1 cellular context compared by ENCODE assay signal in genomic region chr20:46740214-46740609, GRCh38.
TF ChIP-seq lines count a peak whose summit lies in the region.

No MANE protein-coding gene starts in this region.

TF ChIP-seq in SK-N-SH treated with all-trans-retinoic acid at 6 μM for 48 hours, 23 proteins besides CTCF, POLR2A, EP300 and RAD21:
- TF ChIP-seq POU6F1 (CRISPR knock-in tag; IDR thresholded peaks at IDR 0.05; ENCODE audit: borderline replicate concordance, low read depth) (no peak), ZNF8 (CRISPR knock-in tag; IDR thresholded peaks at IDR 0.05) (no peak), ISL1 (CRISPR knock-in tag; IDR thresholded peaks at IDR 0.05) (no peak), RARB (CRISPR knock-in tag; IDR thresholded peaks at IDR 0.05) (no peak), CSDC2 (CRISPR knock-in tag; IDR thresholded peaks at IDR 0.05) (no peak), ZNF70 (CRISPR knock-in tag; IDR thresholded peaks at IDR 0.05) (no peak), OSR1 (CRISPR knock-in tag; IDR thresholded peaks at IDR 0.05) (no peak), PPARA (CRISPR knock-in tag; IDR thresholded peaks at IDR 0.05; ENCODE audit: borderline replicate concordance) (no peak), ZFP3 (CRISPR knock-in tag; IDR thresholded peaks at IDR 0.05) (no peak), TCF4 (CRISPR knock-in tag; IDR thresholded peaks at IDR 0.05; ENCODE audit: borderline replicate concordance) (no peak), GLIS3 (CRISPR knock-in tag; IDR thresholded peaks at IDR 0.05) (no peak), SNAI2 (CRISPR knock-in tag; IDR thresholded peaks at IDR 0.05) (no peak), CREB5 (CRISPR knock-in tag; IDR thresholded peaks at IDR 0.05; ENCODE audit: low read depth) (no peak), ZNF565 (CRISPR knock-in tag; conservative IDR thresholded peaks at IDR 0.05; ENCODE audit: low read depth) (no peak), ESRRG (CRISPR knock-in tag; IDR thresholded peaks at IDR 0.05) (no peak), ZC3H10 (CRISPR knock-in tag; IDR thresholded peaks at IDR 0.05) (no peak), TSHZ2 (CRISPR knock-in tag; IDR thresholded peaks at IDR 0.05) (no peak)
- TF ChIP-seq, protein P1, sequence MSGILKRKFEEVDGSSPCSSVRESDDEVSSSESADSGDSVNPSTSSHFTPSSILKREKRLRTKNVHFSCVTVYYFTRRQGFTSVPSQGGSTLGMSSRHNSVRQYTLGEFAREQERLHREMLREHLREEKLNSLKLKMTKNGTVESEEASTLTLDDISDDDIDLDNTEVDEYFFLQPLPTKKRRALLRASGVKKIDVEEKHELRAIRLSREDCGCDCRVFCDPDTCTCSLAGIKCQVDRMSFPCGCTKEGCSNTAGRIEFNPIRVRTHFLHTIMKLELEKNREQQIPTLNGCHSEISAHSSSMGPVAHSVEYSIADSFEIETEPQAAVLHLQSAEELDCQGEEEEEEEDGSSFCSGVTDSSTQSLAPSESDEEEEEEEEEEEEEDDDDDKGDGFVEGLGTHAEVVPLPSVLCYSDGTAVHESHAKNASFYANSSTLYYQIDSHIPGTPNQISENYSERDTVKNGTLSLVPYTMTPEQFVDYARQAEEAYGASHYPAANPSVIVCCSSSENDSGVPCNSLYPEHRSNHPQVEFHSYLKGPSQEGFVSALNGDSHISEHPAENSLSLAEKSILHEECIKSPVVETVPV (CRISPR knock-in tag; IDR thresholded peaks at IDR 0.05), result no peak
TF ChIP-seq in SK-N-SH treated with all-trans-retinoic acid at 6 μM for 48 hours: peak in this region for 0.
